In the genomic region with DNA sequence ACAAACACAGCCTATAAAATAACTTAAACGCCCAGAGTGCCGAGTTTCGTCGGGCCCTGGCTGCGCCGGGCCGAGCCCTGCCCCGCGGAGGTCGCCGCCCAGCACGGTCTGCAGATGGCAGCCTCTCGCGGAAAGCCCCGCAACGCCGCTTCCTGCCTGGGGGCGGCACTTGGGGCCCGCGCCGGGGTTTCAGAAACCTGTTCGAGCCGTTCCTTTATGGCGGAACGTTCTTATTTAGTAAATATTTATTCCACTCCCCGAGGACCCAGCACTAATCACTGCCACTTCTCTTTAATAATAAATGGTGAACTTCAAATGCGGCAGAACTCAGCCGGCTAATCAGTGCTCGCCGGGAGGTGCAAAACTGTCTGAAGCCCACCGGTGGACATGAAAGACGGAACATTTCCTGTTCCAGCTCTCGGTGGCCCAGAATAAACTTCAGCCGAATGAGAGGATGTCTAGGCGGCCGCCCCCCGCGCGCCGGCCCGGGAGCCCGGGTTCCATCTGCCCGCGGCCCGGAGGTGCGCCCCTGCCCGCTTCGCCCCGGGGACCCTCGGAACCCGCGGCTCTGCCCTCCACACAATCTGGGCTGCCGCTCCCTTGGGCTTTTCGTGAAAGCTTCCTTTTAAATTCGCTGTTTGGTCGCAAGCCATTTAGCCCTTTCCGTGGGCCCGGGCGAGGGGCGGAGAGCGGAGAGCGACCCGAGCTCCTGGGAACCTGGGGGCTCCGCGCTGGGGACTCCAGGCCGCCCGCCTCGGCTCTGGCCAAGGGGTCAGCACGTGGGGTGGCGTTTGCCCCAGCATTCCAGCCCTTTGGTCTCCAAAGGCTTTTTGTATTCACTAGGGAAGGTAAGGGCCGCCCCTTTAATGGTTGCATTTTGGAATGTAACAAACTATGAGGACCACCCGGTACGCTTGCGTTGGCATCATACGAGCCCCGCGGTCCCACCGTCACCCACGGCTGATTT, we compare ENCODE assay signal across 8 cellular contexts.
DNase-seq lines count a peak whose midpoint lies in the region; ATAC-seq, FAIRE-seq and TF ChIP-seq lines count a peak whose summit lies in the region.

No MANE protein-coding gene starts in this region.

- H3K27ac ChIP-seq in CD4-positive, alpha-beta memory T cell (ENCODE audit: low read depth, low read length) = no peak overlapping the region
- H3K27ac ChIP-seq in Panc1 (ENCODE audit: low read length) = 0 out of 2 replicates have a peak overlapping the region, but pooled peaks have one; percentile 15

- no peaks in the 10 kb centered on the region for H3K9me3 Mint-ChIP-seq in CD4-positive, alpha-beta memory T cell
- H3K9me3 Mint-ChIP-seq in glutamatergic neuron (ENCODE audit: unreplicated experiment) (no peaks in the 10 kb centered on the region), osteocyte (ENCODE audit: unreplicated experiment) (no peaks in the 10 kb centered on the region)

- peak overlapping the region in 1 of 2 donors; percentile 37 for H3K4me3 ChIP-seq in CD4-positive, alpha-beta memory T cell (ENCODE audit: low read length in 2 of 2)
- peak overlapping the region; percentile 54 to 68 for H3K4me3 ChIP-seq in Panc1 (ENCODE audit: low read depth in 2 of 2, low read length in 2 of 2)

- peaks cover 7% of the 10 kb centered on the region for H3K27me3 ChIP-seq in CD4-positive, alpha-beta memory T cell (ENCODE audit: insufficient read depth, low read length)
- H3K27me3 ChIP-seq in Panc1 (ENCODE audit: control insufficient read depth, insufficient read depth, low read length) = peaks cover 38% of the 10 kb centered on the region

- peaks cover 15% of the 10 kb centered on the region for H3K4me1 ChIP-seq in CD4-positive, alpha-beta memory T cell (ENCODE audit: insufficient read depth, low read length)
- peaks cover 10% of the 10 kb centered on the region; the same call in 1 of the 2 replicates for H3K4me1 ChIP-seq in Panc1 (ENCODE audit: control insufficient read depth, insufficient read depth, low read length)

- BruUV-seq in Panc1 (replicated peaks; lab: Mats Ljungman, UMichigan) = no TSS peak

- peaks cover 6 to 10% (median 8%) of the 10 kb centered on the region in 4 donors for H3K4me1 Mint-ChIP-seq in CD4-positive, alpha-beta memory T cell
- H3K4me1 Mint-ChIP-seq in glutamatergic neuron (ENCODE audit: low read depth, unreplicated experiment) = peaks cover 6% of the 10 kb centered on the region
- peaks cover 11% of the 10 kb centered on the region for H3K4me1 Mint-ChIP-seq in osteocyte (ENCODE audit: unreplicated experiment)

- peaks cover 27 to 30% of the 10 kb centered on the region in 2 donors for H3K27me3 Mint-ChIP-seq in CD4-positive, alpha-beta memory T cell
- H3K27me3 Mint-ChIP-seq in glutamatergic neuron (ENCODE audit: unreplicated experiment) (no peaks in the 10 kb centered on the region), osteocyte (ENCODE audit: unreplicated experiment) (peaks cover 39% of the 10 kb centered on the region)

- intact Hi-C loops in CD4-positive, alpha-beta memory T cell (cut with micrococcal nuclease) = loop anchor here (2.0 to 10.0 kb wide), 3 partner anchors 1470 to 1880 kb away; a partner anchor contains a TSS
- intact Hi-C loops in Panc1 (cut with micrococcal nuclease; ENCODE audit: unreplicated experiment) = loop anchor here (1.0 to 10.0 kb wide), 6 partner anchors 60 to 1472 kb away; no protein-coding TSS in a partner anchor

- peak; percentile 23 for FAIRE-seq in urothelium cell line (lab: Jason Lieb, UNC)

- CTCF ChIA-PET in CD4-positive, alpha-beta memory T cell (lab: Charles Lee; ENCODE audit: partially characterized antibody) = interaction anchor here (1.2 to 3.5 kb wide), 8 partner anchors 9 to 976 kb away, joined by 3 to 21 read pairs (median 4); a partner anchor contains a TSS
- CTCF ChIA-PET in Panc1 (lab: Charles Lee) = interaction anchor here (1.8 kb wide), 1 partner anchor 1472 kb away, joined by 4 read pairs; no protein-coding TSS in a partner anchor

- POLR2A ChIA-PET in CD4-positive, alpha-beta memory T cell (lab: Charles Lee; ENCODE audit: partially characterized antibody) = no interaction called here
- POLR2A ChIA-PET in Panc1 (lab: Charles Lee) = no interaction called here

- H3K9me3 ChIP-seq in CD4-positive, alpha-beta memory T cell (ENCODE audit: control insufficient read depth in 1 of 2, low read length in 2 of 2) = no peaks in the 10 kb centered on the region
- H3K9me3 ChIP-seq in Panc1 (ENCODE audit: control insufficient read depth, insufficient read depth, low read depth, low read length) = no peaks in the 10 kb centered on the region

- ATAC-seq in GM19324 (IDR thresholded peaks at IDR 0.05; ENCODE audit: low FRiP score, unreplicated experiment) = peak; percentile 90
- peak; percentile 89 for ATAC-seq in HG03439 (IDR thresholded peaks at IDR 0.05; ENCODE audit: unreplicated experiment)
- ATAC-seq in Panc1 = peak; percentile 91

- H3K36me3 Mint-ChIP-seq in CD4-positive, alpha-beta memory T cell = no peaks in the 10 kb centered on the region
- no peaks in the 10 kb centered on the region for H3K36me3 Mint-ChIP-seq in glutamatergic neuron (ENCODE audit: unreplicated experiment)
- H3K36me3 Mint-ChIP-seq in osteocyte (ENCODE audit: unreplicated experiment) = no peaks in the 10 kb centered on the region

- no peaks in the 10 kb centered on the region for H3K36me3 ChIP-seq in CD4-positive, alpha-beta memory T cell (ENCODE audit: insufficient read depth, low read length)
- H3K36me3 ChIP-seq in Panc1 (ENCODE audit: control insufficient read depth, insufficient read depth, low read length) = no peaks in the 10 kb centered on the region

- peak overlapping the region in 1 of 7 donors; percentile 49 for H3K27ac Mint-ChIP-seq in CD4-positive, alpha-beta memory T cell
- peak overlapping the region; percentile 28 for H3K27ac Mint-ChIP-seq in glutamatergic neuron (ENCODE audit: unreplicated experiment)
- H3K27ac Mint-ChIP-seq in osteocyte (ENCODE audit: unreplicated experiment) = no peak overlapping the region

- peak; percentile 21 to 47 (median 39) for DNase-seq in CD4-positive, alpha-beta memory T cell
- DNase-seq in Panc1 (ENCODE audit: low read depth, low spot score) = no peak
- DNase-seq in activated gamma-delta T cell treated with anti-CD3 and anti-CD28 coated beads, Interleukin-2, amount 50 U/mL, for 16 hours (ENCODE audit: low read depth) = peak; percentile 28
- DNase-seq in glutamatergic neuron = peak; percentile 85
- DNase-seq in osteocyte (ENCODE audit: extremely low spot score, unreplicated experiment) = peak; percentile 86
- DNase-seq in urothelium cell line (ENCODE audit: low spot score) = peak; percentile 85

- H3K4me3 Mint-ChIP-seq in CD4-positive, alpha-beta memory T cell = peak overlapping the region; percentile 70 to 88 (median 80)
- H3K4me3 Mint-ChIP-seq in glutamatergic neuron (ENCODE audit: unreplicated experiment) (peak overlapping the region; percentile 93), osteocyte (ENCODE audit: unreplicated experiment) (peak overlapping the region; percentile 80)

- in situ Hi-C loops in Panc1 (cut with HindIII; ENCODE audit: low pct_unique_long_range_greater_than_20kb, low sequenced_read_pairs) = no loop called here

- peak; percentile 70 for TF ChIP-seq CTCF in Panc1 (IDR thresholded peaks at IDR 0.05)
- peak; percentile 35 for TF ChIP-seq CTCF in glutamatergic neuron (IDR thresholded peaks at IDR 0.05; ENCODE audit: partially characterized antibody, unreplicated experiment)
- peak; percentile 46 for TF ChIP-seq CTCF in osteocyte (IDR thresholded peaks at IDR 0.05)
